22 cellular contexts compared by ENCODE assay signal in genomic region chr10:86044029-86044428, GRCh38.
"Had no signal": no experiment of that assay in that cellular context is flagged by ENCODE, and none has a peak within 500 bp of the region (broad histone marks: within the 10 kb centered on the region; RNA-seq: fewer than 3 reads in every experiment).

No MANE protein-coding gene starts in this region.

- H3K27ac ChIP-seq: lower lobe of right lung, pancreas, prostate gland, skin epidermis, suprapubic skin, thoracic aorta, tibial artery, upper lobe of right lung had no signal

- H3K4me3 ChIP-seq: lower lobe of right lung, pancreas, prostate gland, skin epidermis, suprapubic skin, thoracic aorta, tibial artery, upper lobe of right lung had no signal

- H3K36me3 ChIP-seq: lower lobe of right lung, pancreas, prostate gland, suprapubic skin, thoracic aorta, tibial artery, upper lobe of right lung had no signal

- DNase-seq: kidney glomerular epithelial cell; left cardiac atrium; lower lobe of right lung; mammary epithelial cell; mesenchymal stem cell; naive thymus-derived CD8-positive, alpha-beta T cell; nucleus accumbens; pancreas; retina; right cardiac atrium; stimulated activated CD4-positive, alpha-beta T cell treated with anti-CD3 and anti-CD28 coated beads, Interleukin-12 subunit alpha, Interleukin-12 subunit beta, amount 100 ng/mL, for 4 hours; stimulated activated CD4-positive, alpha-beta T cell treated with anti-CD3 and anti-CD28 coated beads, Interleukin-15, amount 100 ng/mL, for 24 hours; stimulated activated CD4-positive, alpha-beta T cell treated with anti-CD3 and anti-CD28 coated beads, Interleukin-2, amount 100 ng/mL, for 24 hours; stimulated activated CD4-positive, alpha-beta T cell treated with anti-CD3 and anti-CD28 coated beads, Interleukin-4, amount 100 ng/mL, for 1 hour; stimulated activated naive B cell treated with anti-CD40 and anti-IgM and Interleukin-4, amounts not matched to agents 10 μg/mL and 1 μg/mL and 100 μg/mL, for 72 hours; trophoblast cell; upper lobe of right lung had no signal

- H3K9me3 ChIP-seq: lower lobe of right lung, pancreas, prostate gland, suprapubic skin, thoracic aorta, tibial artery, upper lobe of right lung had no signal

- H3K4me1 ChIP-seq: lower lobe of right lung, pancreas, prostate gland, suprapubic skin, tibial artery, upper lobe of right lung had no signal
